ENCODE assay signal across 11 cellular contexts in the genomic region with DNA sequence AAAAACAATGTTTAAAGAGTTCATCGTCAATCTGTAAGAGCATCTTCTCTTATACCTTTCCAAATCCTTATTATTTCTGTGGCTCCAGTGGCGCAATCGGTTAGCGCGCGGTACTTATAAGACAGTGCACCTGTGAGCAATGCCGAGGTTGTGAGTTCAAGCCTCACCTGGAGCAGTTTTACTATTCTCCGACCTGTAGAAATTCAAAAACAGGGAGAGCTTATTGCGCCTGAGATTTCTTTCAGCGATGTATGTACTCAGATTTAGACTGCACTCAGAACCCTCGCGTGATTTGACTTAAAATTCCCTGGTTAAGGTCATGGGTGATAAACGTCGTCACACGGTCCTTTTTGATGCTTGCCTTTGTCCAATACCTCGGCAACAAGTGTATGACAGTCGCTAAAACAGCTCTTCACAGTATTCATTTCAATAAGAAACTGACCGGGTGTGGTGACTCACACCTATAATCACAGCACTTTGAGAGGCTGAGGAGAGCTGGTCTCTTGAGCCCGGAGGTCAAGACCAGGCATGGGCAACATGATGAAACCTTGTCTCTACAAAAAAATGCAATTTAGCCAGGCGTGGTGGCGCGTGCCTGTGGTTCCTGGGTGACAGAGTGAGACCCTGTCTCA. TPM values are rescaled to one million over a fixed set of nuclear protein-coding genes. Genes with fewer than 3 reads are reported as not detected.
DNase-seq lines count a peak whose midpoint lies in the region; ATAC-seq, FAIRE-seq and TF ChIP-seq lines count a peak whose summit lies in the region.
"Had no signal": no experiment of that assay in that cellular context is flagged by ENCODE, and none has a peak within 500 bp of the region (broad histone marks: within the 10 kb centered on the region; RNA-seq: fewer than 3 reads in every experiment).

No MANE protein-coding gene starts in this region.

- H3K36me3 Mint-ChIP-seq in activated CD4-positive, alpha-beta T cell treated with anti-CD3 and anti-CD28 coated beads, Interleukin-2, amount 10 ng/mL, durations not matched to agents 24 days and 14 days (ENCODE audit: low read depth) = no peaks in the 10 kb centered on the region

- 32 to 45% (median 43%) methylated on average over 22 of the region's 22 CpGs for WGBS in small intestine, 3 donors

- H3K27ac ChIP-seq in cardiac muscle cell (no peak overlapping the region), small intestine (ENCODE audit: low read depth in 1 of 2, low read length in 1 of 2) (no peak overlapping the region)

- no peaks in the 10 kb centered on the region for H3K4me1 ChIP-seq in cardiac muscle cell (ENCODE audit: low read depth)
- H3K4me1 ChIP-seq in small intestine (ENCODE audit: control insufficient read depth in 2 of 2, insufficient read depth in 1 of 2, low read depth in 1 of 2, low read length in 1 of 2) = peaks cover 0 to 2% of the 10 kb centered on the region in 2 donors

- peaks cover 10% of the 10 kb centered on the region for H3K4me1 Mint-ChIP-seq in activated CD4-positive, alpha-beta T cell treated with anti-CD3 and anti-CD28 coated beads, Interleukin-2, amount 10 ng/mL, durations not matched to agents 24 days and 14 days

- H3K36me3 ChIP-seq in cardiac muscle cell (no peaks in the 10 kb centered on the region), small intestine (ENCODE audit: control insufficient read depth in 2 of 2, insufficient read depth in 2 of 2, low read length in 2 of 2) (no peaks in the 10 kb centered on the region)

- no peak overlapping the region for H3K4me3 Mint-ChIP-seq in activated CD4-positive, alpha-beta T cell treated with anti-CD3 and anti-CD28 coated beads, Interleukin-2, amount 10 ng/mL, durations not matched to agents 24 days and 14 days

- H3K27me3 Mint-ChIP-seq in activated CD4-positive, alpha-beta T cell treated with anti-CD3 and anti-CD28 coated beads, Interleukin-2, amount 10 ng/mL, durations not matched to agents 24 days and 14 days = peaks cover 67% of the 10 kb centered on the region

- DNase-seq in cardiac muscle cell (ENCODE audit: low read depth in 1 of 2, low spot score in 1 of 2) = no peak
- no peak for DNase-seq in Right ventricle myocardium superior
- peak; percentile 59 for DNase-seq in activated CD4-positive, alpha-beta T cell treated with anti-CD3 and anti-CD28 coated beads, Interleukin-2, amount 10 ng/mL, durations not matched to agents 24 days and 14 days
- DNase-seq in head of caudate nucleus = peak in 41 of 42 donors; percentile 10 to 84 (median 59)
- peak; percentile 8 for DNase-seq in superior temporal gyrus (ENCODE audit: extremely low spot score)
- no peak for DNase-seq in GF-D8 (lab: John Stamatoyannopoulos, UW)
- no peak for DNase-seq in small intestine
- DNase-seq: COR-L47, NCI-H446 treated with DMSO at 0.1 percent for 48 hours had no signal

- intact Hi-C loops in Right ventricle myocardium superior (cut with DNase I) (no loop called here), head of caudate nucleus (cut with DNase I) (no loop called here)
- intact Hi-C loops in activated CD4-positive, alpha-beta T cell treated with anti-CD3 and anti-CD28 coated beads, Interleukin-2, amount 10 ng/mL, durations not matched to agents 24 days and 14 days (cut with micrococcal nuclease) = no loop called here

- no peak for FAIRE-seq in small intestine (lab: Jason Lieb, UNC)

- no peaks in the 10 kb centered on the region for H3K9me3 ChIP-seq in cardiac muscle cell (ENCODE audit: low read depth)
- no peaks in the 10 kb centered on the region for H3K9me3 ChIP-seq in small intestine (ENCODE audit: control insufficient read depth, low read depth)

- no peak overlapping the region for H3K27ac Mint-ChIP-seq in activated CD4-positive, alpha-beta T cell treated with anti-CD3 and anti-CD28 coated beads, Interleukin-2, amount 10 ng/mL, durations not matched to agents 24 days and 14 days

- ATAC-seq in Right ventricle myocardium superior (ENCODE audit: poor library complexity) (no peak), HG02588 (IDR thresholded peaks at IDR 0.05; ENCODE audit: unreplicated experiment) (no peak)

- H3K27me3 ChIP-seq in cardiac muscle cell = no peaks in the 10 kb centered on the region
- H3K27me3 ChIP-seq in small intestine (ENCODE audit: control insufficient read depth in 2 of 2, insufficient read depth in 2 of 2, low read length in 2 of 2) = peaks cover 0 to 11% of the 10 kb centered on the region in 2 donors

- TF ChIP-seq CTCF in cardiac muscle cell (IDR thresholded peaks at IDR 0.05; ENCODE audit: low read depth, low read length) = no peak

- peak overlapping the region; percentile 5 for H3K4me3 ChIP-seq in cardiac muscle cell
- no peak overlapping the region for H3K4me3 ChIP-seq in small intestine (ENCODE audit: low read depth in 1 of 2, low read length in 2 of 2)

- H3K9me3 Mint-ChIP-seq in activated CD4-positive, alpha-beta T cell treated with anti-CD3 and anti-CD28 coated beads, Interleukin-2, amount 10 ng/mL, durations not matched to agents 24 days and 14 days = peaks cover 16% of the 10 kb centered on the region

RNA-seq across cellular contexts. Expression of a gene that starts 11.9 kb away (rescaled TPM):
- 0.30 and 1.1 TPM in 2 replicates for total RNA-seq in cardiac muscle cell
- 0.92 and 3.6 TPM in 2 replicates for polyA plus RNA-seq in cardiac muscle cell
- not detected for total RNA-seq in Right ventricle myocardium superior
- not detected in 2 replicates for total RNA-seq in activated CD4-positive, alpha-beta T cell treated with anti-CD3 and anti-CD28 coated beads, Interleukin-2, amount 10 ng/mL, durations not matched to agents 24 days and 14 days
- polyA plus RNA-seq in small intestine = not detected
- total RNA-seq: liver had no signal
- polyA plus RNA-seq: liver had no signal

RNA-seq across cellular contexts. Expression of a gene that starts 22.0 kb away (rescaled TPM):
- total RNA-seq in cardiac muscle cell = not detected in 2 replicates
- not detected in 2 replicates for polyA plus RNA-seq in cardiac muscle cell
- total RNA-seq in Right ventricle myocardium superior = not detected
- not detected in 2 replicates for total RNA-seq in activated CD4-positive, alpha-beta T cell treated with anti-CD3 and anti-CD28 coated beads, Interleukin-2, amount 10 ng/mL, durations not matched to agents 24 days and 14 days
- not detected for polyA plus RNA-seq in small intestine
- total RNA-seq: liver had no signal
- polyA plus RNA-seq: liver had no signal

Comparison
In these comparisons a context has a peak if more than half of its experiments do, and no peak if none do; other contexts are left out.
1. DNase-seq: peak in activated CD4-positive, alpha-beta T cell treated with anti-CD3 and anti-CD28 coated beads, Interleukin-2, amount 10 ng/mL, durations not matched to agents 24 days and 14 days (single experiment), head of caudate nucleus (41 of 42) and superior temporal gyrus (single experiment); none in cardiac muscle cell (0 of 2), Right ventricle myocardium superior (single experiment), GF-D8 (single experiment) and small intestine (single experiment).